1 cellular context compared by ENCODE assay signal in the genomic region with DNA sequence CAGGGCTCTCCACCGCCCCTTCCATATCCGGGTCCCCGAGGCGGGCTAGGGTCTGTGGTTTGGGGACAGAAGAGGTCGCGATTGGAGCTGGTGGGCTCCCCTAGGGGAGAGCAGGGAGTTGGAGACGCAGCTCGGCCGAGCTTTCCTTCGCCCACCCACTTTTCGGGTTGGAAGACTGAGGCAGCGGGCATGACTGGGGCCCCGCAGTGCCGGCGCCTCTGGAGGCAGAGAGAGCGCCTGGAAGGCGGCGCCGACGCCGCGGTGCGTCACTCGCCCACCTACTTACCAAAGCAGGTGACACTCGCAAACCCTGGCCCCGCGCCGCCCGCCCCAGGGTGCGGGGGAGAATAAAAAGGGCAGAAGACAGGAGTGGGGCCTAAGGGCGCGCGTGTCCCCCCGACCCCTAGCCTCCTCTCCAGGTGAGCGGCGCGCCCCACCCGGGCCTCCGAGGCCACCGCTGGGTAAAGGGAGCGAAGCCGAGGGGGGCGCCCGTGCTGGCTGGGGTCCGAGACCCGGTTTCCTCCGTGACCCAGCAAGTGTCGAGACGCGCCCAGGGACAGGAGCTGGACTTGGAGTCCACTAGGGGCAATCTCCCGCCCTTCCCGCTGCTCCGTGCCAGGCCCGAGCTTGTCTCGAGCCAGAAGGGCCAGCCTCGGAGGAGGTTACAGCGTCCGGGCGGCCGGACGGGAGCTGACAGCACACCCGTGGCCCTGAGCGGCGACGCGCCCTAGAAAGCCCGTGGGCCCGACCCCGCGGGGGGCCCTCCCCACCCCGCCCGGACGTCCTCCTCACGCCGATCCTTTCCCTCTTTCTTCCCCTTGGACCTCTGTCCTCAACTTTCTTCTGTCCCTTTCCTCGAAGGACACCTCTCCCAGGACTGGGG.
TF ChIP-seq lines count a peak whose summit lies in the region.

No MANE protein-coding gene starts in this region.

TF ChIP-seq in GM12878, 131 proteins besides CTCF, POLR2A, EP300 and RAD21 (continued from another document and continues in another):
- TF ChIP-seq, protein P1, sequence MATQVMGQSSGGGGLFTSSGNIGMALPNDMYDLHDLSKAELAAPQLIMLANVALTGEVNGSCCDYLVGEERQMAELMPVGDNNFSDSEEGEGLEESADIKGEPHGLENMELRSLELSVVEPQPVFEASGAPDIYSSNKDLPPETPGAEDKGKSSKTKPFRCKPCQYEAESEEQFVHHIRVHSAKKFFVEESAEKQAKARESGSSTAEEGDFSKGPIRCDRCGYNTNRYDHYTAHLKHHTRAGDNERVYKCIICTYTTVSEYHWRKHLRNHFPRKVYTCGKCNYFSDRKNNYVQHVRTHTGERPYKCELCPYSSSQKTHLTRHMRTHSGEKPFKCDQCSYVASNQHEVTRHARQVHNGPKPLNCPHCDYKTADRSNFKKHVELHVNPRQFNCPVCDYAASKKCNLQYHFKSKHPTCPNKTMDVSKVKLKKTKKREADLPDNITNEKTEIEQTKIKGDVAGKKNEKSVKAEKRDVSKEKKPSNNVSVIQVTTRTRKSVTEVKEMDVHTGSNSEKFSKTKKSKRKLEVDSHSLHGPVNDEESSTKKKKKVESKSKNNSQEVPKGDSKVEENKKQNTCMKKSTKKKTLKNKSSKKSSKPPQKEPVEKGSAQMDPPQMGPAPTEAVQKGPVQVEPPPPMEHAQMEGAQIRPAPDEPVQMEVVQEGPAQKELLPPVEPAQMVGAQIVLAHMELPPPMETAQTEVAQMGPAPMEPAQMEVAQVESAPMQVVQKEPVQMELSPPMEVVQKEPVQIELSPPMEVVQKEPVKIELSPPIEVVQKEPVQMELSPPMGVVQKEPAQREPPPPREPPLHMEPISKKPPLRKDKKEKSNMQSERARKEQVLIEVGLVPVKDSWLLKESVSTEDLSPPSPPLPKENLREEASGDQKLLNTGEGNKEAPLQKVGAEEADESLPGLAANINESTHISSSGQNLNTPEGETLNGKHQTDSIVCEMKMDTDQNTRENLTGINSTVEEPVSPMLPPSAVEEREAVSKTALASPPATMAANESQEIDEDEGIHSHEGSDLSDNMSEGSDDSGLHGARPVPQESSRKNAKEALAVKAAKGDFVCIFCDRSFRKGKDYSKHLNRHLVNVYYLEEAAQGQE (IDR thresholded peaks at IDR 0.05; ENCODE audit: low read depth, low read length): no peak
- TF ChIP-seq LARP7 (IDR thresholded peaks at IDR 0.05): peak; percentile 68
- TF ChIP-seq GABPA (IDR thresholded peaks at IDR 0.05; ENCODE audit: low read depth): no peak
- TF ChIP-seq CREB1 (IDR thresholded peaks at IDR 0.05; ENCODE audit: low read depth): peak; percentile 60; the same call in 1 of the 2 replicates
- TF ChIP-seq HDAC2 (IDR thresholded peaks at IDR 0.05): no peak
- TF ChIP-seq SPI1 (IDR thresholded peaks at IDR 0.05; ENCODE audit: borderline replicate concordance, insufficient read depth, low read depth, low read length): 0 out of 2 replicates have a peak, but pooled peaks have one; percentile 1
- TF ChIP-seq CBX3 (IDR thresholded peaks at IDR 0.05; ENCODE audit: borderline replicate concordance, low read depth): no peak
- TF ChIP-seq ESRRA (IDR thresholded peaks at IDR 0.05; ENCODE audit: low read length): no peak
- no peak for TF ChIP-seq PKNOX1 (IDR thresholded peaks at IDR 0.05)
- TF ChIP-seq NFIC (IDR thresholded peaks at IDR 0.05; ENCODE audit: low read depth, low read length): no peak
- TF ChIP-seq SP1 (IDR thresholded peaks at IDR 0.05; ENCODE audit: low read depth, low read length): no peak
- TF ChIP-seq STAT1 (conservative IDR thresholded peaks at IDR 0.05): no peak
- TF ChIP-seq ZSCAN29 (IDR thresholded peaks at IDR 0.05): 0 out of 2 replicates have a peak, but pooled peaks have one; percentile 6
- TF ChIP-seq ZBED1 (IDR thresholded peaks at IDR 0.05; ENCODE audit: borderline replicate concordance): no peak
- TF ChIP-seq KAT2A (conservative IDR thresholded peaks at IDR 0.05; ENCODE audit: control insufficient read depth, low read depth, low read length): no peak
- TF ChIP-seq TCF7 (IDR thresholded peaks at IDR 0.05; ENCODE audit: borderline replicate concordance): no peak
- 0 out of 2 replicates have a peak, but pooled peaks have one; percentile 32 for TF ChIP-seq EED (IDR thresholded peaks at IDR 0.05; ENCODE audit: low read depth)
- no peak for TF ChIP-seq MEF2B (IDR thresholded peaks at IDR 0.05; ENCODE audit: partially characterized antibody, poor library complexity, severe bottlenecking)
- TF ChIP-seq SUZ12 (IDR thresholded peaks at IDR 0.05; ENCODE audit: unreplicated experiment): no peak
- TF ChIP-seq, protein P2, sequence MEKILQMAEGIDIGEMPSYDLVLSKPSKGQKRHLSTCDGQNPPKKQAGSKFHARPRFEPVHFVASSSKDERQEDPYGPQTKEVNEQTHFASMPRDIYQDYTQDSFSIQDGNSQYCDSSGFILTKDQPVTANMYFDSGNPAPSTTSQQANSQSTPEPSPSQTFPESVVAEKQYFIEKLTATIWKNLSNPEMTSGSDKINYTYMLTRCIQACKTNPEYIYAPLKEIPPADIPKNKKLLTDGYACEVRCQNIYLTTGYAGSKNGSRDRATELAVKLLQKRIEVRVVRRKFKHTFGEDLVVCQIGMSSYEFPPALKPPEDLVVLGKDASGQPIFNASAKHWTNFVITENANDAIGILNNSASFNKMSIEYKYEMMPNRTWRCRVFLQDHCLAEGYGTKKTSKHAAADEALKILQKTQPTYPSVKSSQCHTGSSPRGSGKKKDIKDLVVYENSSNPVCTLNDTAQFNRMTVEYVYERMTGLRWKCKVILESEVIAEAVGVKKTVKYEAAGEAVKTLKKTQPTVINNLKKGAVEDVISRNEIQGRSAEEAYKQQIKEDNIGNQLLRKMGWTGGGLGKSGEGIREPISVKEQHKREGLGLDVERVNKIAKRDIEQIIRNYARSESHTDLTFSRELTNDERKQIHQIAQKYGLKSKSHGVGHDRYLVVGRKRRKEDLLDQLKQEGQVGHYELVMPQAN (conservative IDR thresholded peaks at IDR 0.05): no peak; the same call in 1 of the 2 replicates
- TF ChIP-seq JUNB (IDR thresholded peaks at IDR 0.05): no peak
- TF ChIP-seq STAT3 (IDR thresholded peaks at IDR 0.05; ENCODE audit: low read depth, low read length): no peak
- 0 out of 2 replicates have a peak, but pooled peaks have one; percentile 33 for TF ChIP-seq ZNF24 (IDR thresholded peaks at IDR 0.05)
- no peak for TF ChIP-seq MYB (IDR thresholded peaks at IDR 0.05; ENCODE audit: borderline replicate concordance, low read depth, low read length)
- no peak for TF ChIP-seq MXI1 (IDR thresholded peaks at IDR 0.05; ENCODE audit: low read depth, low read length)
- TF ChIP-seq ZNF274 (IDR thresholded peaks at IDR 0.05; ENCODE audit: insufficient read depth, insufficient read length): no peak
- TF ChIP-seq BHLHE40 (IDR thresholded peaks at IDR 0.05; ENCODE audit: borderline replicate concordance in 1 of 2, low read depth in 2 of 2, low read length in 1 of 2): peak; percentile 25 to 63; a peak in 2 of 4 replicates
- TF ChIP-seq IKZF2 (IDR thresholded peaks at IDR 0.05): no peak; a peak in 2 of 4 replicates
- no peak for TF ChIP-seq NFYA (IDR thresholded peaks at IDR 0.05; ENCODE audit: borderline replicate concordance, low read depth, low read length)
- TF ChIP-seq HSF1 (IDR thresholded peaks at IDR 0.05; ENCODE audit: low read depth, low read length): no peak
- TF ChIP-seq TAF1 (IDR thresholded peaks at IDR 0.05; ENCODE audit: borderline replicate concordance, low read depth, low read length): peak; percentile 52; the same call in 1 of the 2 replicates
- TF ChIP-seq, protein P3, sequence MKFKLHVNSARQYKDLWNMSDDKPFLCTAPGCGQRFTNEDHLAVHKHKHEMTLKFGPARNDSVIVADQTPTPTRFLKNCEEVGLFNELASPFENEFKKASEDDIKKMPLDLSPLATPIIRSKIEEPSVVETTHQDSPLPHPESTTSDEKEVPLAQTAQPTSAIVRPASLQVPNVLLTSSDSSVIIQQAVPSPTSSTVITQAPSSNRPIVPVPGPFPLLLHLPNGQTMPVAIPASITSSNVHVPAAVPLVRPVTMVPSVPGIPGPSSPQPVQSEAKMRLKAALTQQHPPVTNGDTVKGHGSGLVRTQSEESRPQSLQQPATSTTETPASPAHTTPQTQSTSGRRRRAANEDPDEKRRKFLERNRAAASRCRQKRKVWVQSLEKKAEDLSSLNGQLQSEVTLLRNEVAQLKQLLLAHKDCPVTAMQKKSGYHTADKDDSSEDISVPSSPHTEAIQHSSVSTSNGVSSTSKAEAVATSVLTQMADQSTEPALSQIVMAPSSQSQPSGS (IDR thresholded peaks at IDR 0.05; ENCODE audit: low read length): no peak
- TF ChIP-seq IRF3 (IDR thresholded peaks at IDR 0.05): no peak
- TF ChIP-seq, protein P4, sequence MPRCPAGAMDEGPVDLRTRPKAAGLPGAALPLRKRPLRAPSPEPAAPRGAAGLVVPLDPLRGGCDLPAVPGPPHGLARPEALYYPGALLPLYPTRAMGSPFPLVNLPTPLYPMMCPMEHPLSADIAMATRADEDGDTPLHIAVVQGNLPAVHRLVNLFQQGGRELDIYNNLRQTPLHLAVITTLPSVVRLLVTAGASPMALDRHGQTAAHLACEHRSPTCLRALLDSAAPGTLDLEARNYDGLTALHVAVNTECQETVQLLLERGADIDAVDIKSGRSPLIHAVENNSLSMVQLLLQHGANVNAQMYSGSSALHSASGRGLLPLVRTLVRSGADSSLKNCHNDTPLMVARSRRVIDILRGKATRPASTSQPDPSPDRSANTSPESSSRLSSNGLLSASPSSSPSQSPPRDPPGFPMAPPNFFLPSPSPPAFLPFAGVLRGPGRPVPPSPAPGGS (IDR thresholded peaks at IDR 0.05; ENCODE audit: borderline replicate concordance, insufficient read depth, low read depth, low read length, poor library complexity, severe bottlenecking): no peak
- TF ChIP-seq SMAD1 (IDR thresholded peaks at IDR 0.05; ENCODE audit: low read depth, partially characterized antibody): peak; percentile 61
- no peak for TF ChIP-seq MYC (IDR thresholded peaks at IDR 0.05; ENCODE audit: insufficient read depth, insufficient read length, insufficient replicate concordance, low read length, severe bottlenecking)
- TF ChIP-seq, protein P5, sequence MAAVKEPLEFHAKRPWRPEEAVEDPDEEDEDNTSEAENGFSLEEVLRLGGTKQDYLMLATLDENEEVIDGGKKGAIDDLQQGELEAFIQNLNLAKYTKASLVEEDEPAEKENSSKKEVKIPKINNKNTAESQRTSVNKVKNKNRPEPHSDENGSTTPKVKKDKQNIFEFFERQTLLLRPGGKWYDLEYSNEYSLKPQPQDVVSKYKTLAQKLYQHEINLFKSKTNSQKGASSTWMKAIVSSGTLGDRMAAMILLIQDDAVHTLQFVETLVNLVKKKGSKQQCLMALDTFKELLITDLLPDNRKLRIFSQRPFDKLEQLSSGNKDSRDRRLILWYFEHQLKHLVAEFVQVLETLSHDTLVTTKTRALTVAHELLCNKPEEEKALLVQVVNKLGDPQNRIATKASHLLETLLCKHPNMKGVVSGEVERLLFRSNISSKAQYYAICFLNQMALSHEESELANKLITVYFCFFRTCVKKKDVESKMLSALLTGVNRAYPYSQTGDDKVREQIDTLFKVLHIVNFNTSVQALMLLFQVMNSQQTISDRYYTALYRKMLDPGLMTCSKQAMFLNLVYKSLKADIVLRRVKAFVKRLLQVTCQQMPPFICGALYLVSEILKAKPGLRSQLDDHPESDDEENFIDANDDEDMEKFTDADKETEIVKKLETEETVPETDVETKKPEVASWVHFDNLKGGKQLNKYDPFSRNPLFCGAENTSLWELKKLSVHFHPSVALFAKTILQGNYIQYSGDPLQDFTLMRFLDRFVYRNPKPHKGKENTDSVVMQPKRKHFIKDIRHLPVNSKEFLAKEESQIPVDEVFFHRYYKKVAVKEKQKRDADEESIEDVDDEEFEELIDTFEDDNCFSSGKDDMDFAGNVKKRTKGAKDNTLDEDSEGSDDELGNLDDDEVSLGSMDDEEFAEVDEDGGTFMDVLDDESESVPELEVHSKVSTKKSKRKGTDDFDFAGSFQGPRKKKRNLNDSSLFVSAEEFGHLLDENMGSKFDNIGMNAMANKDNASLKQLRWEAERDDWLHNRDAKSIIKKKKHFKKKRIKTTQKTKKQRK (IDR thresholded peaks at IDR 0.05; ENCODE audit: low read depth, low read length): no peak
- TF ChIP-seq BMI1 (IDR thresholded peaks at IDR 0.05; ENCODE audit: borderline replicate concordance): no peak
- TF ChIP-seq, protein P6, sequence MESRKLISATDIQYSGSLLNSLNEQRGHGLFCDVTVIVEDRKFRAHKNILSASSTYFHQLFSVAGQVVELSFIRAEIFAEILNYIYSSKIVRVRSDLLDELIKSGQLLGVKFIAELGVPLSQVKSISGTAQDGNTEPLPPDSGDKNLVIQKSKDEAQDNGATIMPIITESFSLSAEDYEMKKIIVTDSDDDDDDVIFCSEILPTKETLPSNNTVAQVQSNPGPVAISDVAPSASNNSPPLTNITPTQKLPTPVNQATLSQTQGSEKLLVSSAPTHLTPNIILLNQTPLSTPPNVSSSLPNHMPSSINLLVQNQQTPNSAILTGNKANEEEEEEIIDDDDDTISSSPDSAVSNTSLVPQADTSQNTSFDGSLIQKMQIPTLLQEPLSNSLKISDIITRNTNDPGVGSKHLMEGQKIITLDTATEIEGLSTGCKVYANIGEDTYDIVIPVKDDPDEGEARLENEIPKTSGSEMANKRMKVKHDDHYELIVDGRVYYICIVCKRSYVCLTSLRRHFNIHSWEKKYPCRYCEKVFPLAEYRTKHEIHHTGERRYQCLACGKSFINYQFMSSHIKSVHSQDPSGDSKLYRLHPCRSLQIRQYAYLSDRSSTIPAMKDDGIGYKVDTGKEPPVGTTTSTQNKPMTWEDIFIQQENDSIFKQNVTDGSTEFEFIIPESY (IDR thresholded peaks at IDR 0.05): no peak
- TF ChIP-seq RAD51 (IDR thresholded peaks at IDR 0.05): no peak
- peak; percentile 98 for TF ChIP-seq SMARCA5 (IDR thresholded peaks at IDR 0.05)
